In genomic region chr2:215727507-215728503, GRCh38 we compare ENCODE assay signal across 12 cellular contexts.
DNase-seq lines count a peak whose midpoint lies in the region; ATAC-seq and TF ChIP-seq lines count a peak whose summit lies in the region.
"Had no signal": no experiment of that assay in that cellular context is flagged by ENCODE, and none has a peak within 500 bp of the region (broad histone marks: within the 10 kb centered on the region; RNA-seq: fewer than 3 reads in every experiment).

No MANE protein-coding gene starts in this region.

- H3K27me3 ChIP-seq in breast epithelium = no peaks in the 10 kb centered on the region

- H3K4me1 ChIP-seq in breast epithelium = no peaks in the 10 kb centered on the region

- H3K4me3 Mint-ChIP-seq in MCF 10A (ENCODE audit: unreplicated experiment) = no peak overlapping the region
- H3K4me3 Mint-ChIP-seq: brain; T-helper 1 cell treated with Interleukin-12 subunit alpha and Interleukin-12 subunit beta and Interleukin-4 antibody, amounts not matched to agents 30 μg/mL and 1 μg/mL, for 36 hours had no signal

- no TSS peak for BruUV-seq in MCF 10A (replicated peaks; lab: Mats Ljungman, UMichigan)

- POLR2A ChIA-PET in MCF 10A (lab: Yijun Ruan, JAX) = no interaction called here

- no peak for TF ChIP-seq POLR2A in breast epithelium (IDR thresholded peaks at IDR 0.05)

- DNase-seq in MCF 10A (ENCODE audit: unreplicated experiment) (no peak), breast epithelium (ENCODE audit: low spot score in 2 of 2) (no peak), fibroblast of gingiva (ENCODE audit: low read depth) (peak; percentile 48), OCI-M1 (lab: John Stamatoyannopoulos, UW) (no peak), NCI-H774 (lab: John Stamatoyannopoulos, UW) (no peak), NCI-H2107 (lab: John Stamatoyannopoulos, UW) (no peak)
- DNase-seq: glutamatergic neuron, NCI-H446 treated with DMSO at 0.1 percent for 48 hours had no signal

- no peaks in the 10 kb centered on the region for H3K27me3 Mint-ChIP-seq in MCF 10A (ENCODE audit: insufficient read depth, unreplicated experiment)

- intact Hi-C loops in MCF 10A (cut with micrococcal nuclease) (no loop called here), breast epithelium (cut with DNase I; ENCODE audit: low total_unique reads) (no loop called here)

- H3K9me3 Mint-ChIP-seq in MCF 10A (ENCODE audit: unreplicated experiment) = peaks cover 6% of the 10 kb centered on the region
- H3K9me3 Mint-ChIP-seq: T-helper 1 cell treated with Interleukin-12 subunit alpha and Interleukin-12 subunit beta and Interleukin-4 antibody, amounts not matched to agents 30 μg/mL and 1 μg/mL, for 36 hours had no signal

- peaks cover 12% of the 10 kb centered on the region for H3K4me1 Mint-ChIP-seq in MCF 10A (ENCODE audit: insufficient read depth, unreplicated experiment)
- H3K4me1 Mint-ChIP-seq: brain had no signal

- no peak overlapping the region for H3K4me3 ChIP-seq in breast epithelium

- H3K36me3 Mint-ChIP-seq in MCF 10A (ENCODE audit: insufficient read depth, unreplicated experiment) = no peaks in the 10 kb centered on the region
- H3K36me3 Mint-ChIP-seq: brain had no signal

- CTCF ChIA-PET in MCF 10A (lab: Yijun Ruan, JAX) = interaction anchor here (0.6 kb wide), 1 partner anchor 295 kb away, joined by 3 read pairs; no protein-coding TSS in a partner anchor

- ATAC-seq in HG03571 (IDR thresholded peaks at IDR 0.05; ENCODE audit: unreplicated experiment) = peak; percentile 12
- ATAC-seq in HG02973 (IDR thresholded peaks at IDR 0.05; ENCODE audit: unreplicated experiment) = no peak

- H3K27ac ChIP-seq in breast epithelium = no peak overlapping the region

- H3K9me3 ChIP-seq in breast epithelium = no peaks in the 10 kb centered on the region

- H3K36me3 ChIP-seq in breast epithelium = no peaks in the 10 kb centered on the region

- TF ChIP-seq CTCF in MCF 10A (IDR thresholded peaks at IDR 0.05; ENCODE audit: unreplicated experiment) = no peak
- TF ChIP-seq CTCF in breast epithelium (IDR thresholded peaks at IDR 0.05) = no peak

- peak overlapping the region; percentile 3 for H3K27ac Mint-ChIP-seq in MCF 10A (ENCODE audit: low read depth, unreplicated experiment)
- H3K27ac Mint-ChIP-seq: brain; T-helper 1 cell treated with Interleukin-12 subunit alpha and Interleukin-12 subunit beta and Interleukin-4 antibody, amounts not matched to agents 30 μg/mL and 1 μg/mL, for 36 hours had no signal
